1 cellular context compared by ENCODE assay signal in genomic region chr2:180322781-180323180, GRCh38.
TF ChIP-seq lines count a peak whose summit lies in the region.

No MANE protein-coding gene starts in this region.

TF ChIP-seq in SK-N-SH treated with all-trans-retinoic acid at 6 μM for 48 hours, 23 proteins besides CTCF, POLR2A, EP300 and RAD21 (continued from another document):
- TF ChIP-seq POU6F1 (CRISPR knock-in tag; IDR thresholded peaks at IDR 0.05; ENCODE audit: borderline replicate concordance, low read depth): no peak
- TF ChIP-seq TOX (CRISPR knock-in tag; IDR thresholded peaks at IDR 0.05; ENCODE audit: borderline replicate concordance): no peak
- no peak for TF ChIP-seq CREB5 (CRISPR knock-in tag; IDR thresholded peaks at IDR 0.05; ENCODE audit: low read depth)
- no peak for TF ChIP-seq SNAI2 (CRISPR knock-in tag; IDR thresholded peaks at IDR 0.05)
- no peak for TF ChIP-seq ZNF565 (CRISPR knock-in tag; conservative IDR thresholded peaks at IDR 0.05; ENCODE audit: low read depth)
